1 cellular context compared by ENCODE assay signal in genomic region chr12:111417290-111417689, GRCh38.
TF ChIP-seq lines count a peak whose summit lies in the region.

No MANE protein-coding gene starts in this region.

TF ChIP-seq in HEK293, 187 proteins besides CTCF, POLR2A, EP300 and RAD21 (continued from another document):
- TF ChIP-seq, protein P1, sequence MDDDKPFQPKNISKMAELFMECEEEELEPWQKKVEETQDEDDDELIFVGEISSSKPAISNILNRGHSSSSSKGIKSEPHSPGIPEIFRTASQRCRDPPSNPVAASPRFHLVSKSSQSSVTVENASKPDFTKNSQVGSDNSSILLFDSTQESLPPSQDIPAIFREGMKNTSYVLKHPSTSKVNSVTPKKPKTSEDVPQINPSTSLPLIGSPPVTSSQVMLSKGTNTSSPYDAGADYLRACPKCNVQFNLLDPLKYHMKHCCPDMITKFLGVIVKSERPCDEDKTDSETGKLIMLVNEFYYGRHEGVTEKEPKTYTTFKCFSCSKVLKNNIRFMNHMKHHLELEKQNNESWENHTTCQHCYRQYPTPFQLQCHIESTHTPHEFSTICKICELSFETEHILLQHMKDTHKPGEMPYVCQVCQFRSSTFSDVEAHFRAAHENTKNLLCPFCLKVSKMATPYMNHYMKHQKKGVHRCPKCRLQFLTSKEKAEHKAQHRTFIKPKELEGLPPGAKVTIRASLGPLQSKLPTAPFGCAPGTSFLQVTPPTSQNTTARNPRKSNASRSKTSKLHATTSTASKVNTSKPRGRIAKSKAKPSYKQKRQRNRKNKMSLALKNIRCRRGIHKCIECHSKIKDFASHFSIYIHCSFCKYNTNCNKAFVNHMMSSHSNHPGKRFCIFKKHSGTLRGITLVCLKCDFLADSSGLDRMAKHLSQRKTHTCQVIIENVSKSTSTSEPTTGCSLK (tag by site-specific recombination; IDR thresholded peaks at IDR 0.05), result no peak
